Comparison of ENCODE assay signal across 9 cellular contexts in genomic region chrX:51894697-51895336, GRCh38. TPM values are rescaled to one million over a fixed set of nuclear protein-coding genes. Genes with fewer than 3 reads are reported as not detected.
A peak's percentile ranks its signal among the peaks of the same experiment; 100 is the strongest.
DNase-seq lines count a peak whose midpoint lies in the region; TF ChIP-seq lines count a peak whose summit lies in the region.
"Had no signal": no experiment of that assay in that cellular context is flagged by ENCODE, and none has a peak within 500 bp of the region (broad histone marks: within the 10 kb centered on the region; RNA-seq: fewer than 3 reads in every experiment).

No MANE protein-coding gene starts in this region.

- DNase-seq in T-helper 1 cell (no peak), HEK293T (ENCODE audit: extremely low spot score) (peak; percentile 12), NCI-H69 (lab: John Stamatoyannopoulos, UW) (peak; percentile 6), midbrain (lab: John Stamatoyannopoulos, UW) (peak; percentile 6), vagina (ENCODE audit: extremely low spot score in 2 of 2) (no peak), NCI-H2029 (lab: John Stamatoyannopoulos, UW) (no peak)

- no peaks in the 10 kb centered on the region for H3K27me3 Mint-ChIP-seq in T-helper 1 cell treated with Interleukin-12 subunit alpha and Interleukin-12 subunit beta and Interleukin-4 antibody, amounts not matched to agents 30 μg/mL and 1 μg/mL, for 36 hours (ENCODE audit: low read depth)

- H3K27ac ChIP-seq in ectodermal cell (ENCODE audit: insufficient read depth, low read depth, low read length, poor library complexity, severe bottlenecking) (peak overlapping the region; percentile 50), vagina (peak overlapping the region; percentile 74)
- H3K27ac ChIP-seq: epithelial cell of prostate had no signal

- H3K36me3 Mint-ChIP-seq in T-helper 1 cell treated with Interleukin-12 subunit alpha and Interleukin-12 subunit beta and Interleukin-4 antibody, amounts not matched to agents 30 μg/mL and 1 μg/mL, for 36 hours (ENCODE audit: low read depth), result peaks cover 5% of the 10 kb centered on the region

- TF ChIP-seq POLR2A in vagina (IDR thresholded peaks at IDR 0.05), result no peak

- H3K4me3 ChIP-seq in ectodermal cell (ENCODE audit: insufficient read depth, low read depth, low read length), result peak overlapping the region; percentile 63
- peak overlapping the region; percentile 44 to 53 for H3K4me3 ChIP-seq in vagina

- CTCF ChIA-PET in HEK293T (lab: Yijun Ruan, JAX), result no interaction called here

- H3K36me3 ChIP-seq in ectodermal cell (ENCODE audit: control insufficient read depth, insufficient read depth, low read length) (peaks cover 21% of the 10 kb centered on the region), vagina (peaks cover 0 to 5% of the 10 kb centered on the region in 2 donors)

- TF ChIP-seq CTCF in vagina (IDR thresholded peaks at IDR 0.05), result no peak

- H3K4me1 ChIP-seq in ectodermal cell (ENCODE audit: control insufficient read depth, insufficient read depth, low read length), result peaks cover 21% of the 10 kb centered on the region
- peaks cover 17% of the 10 kb centered on the region for H3K4me1 ChIP-seq in vagina

- peak overlapping the region; percentile 46 for H3K27ac Mint-ChIP-seq in T-helper 1 cell treated with Interleukin-12 subunit alpha and Interleukin-12 subunit beta and Interleukin-4 antibody, amounts not matched to agents 30 μg/mL and 1 μg/mL, for 36 hours

- H3K27me3 ChIP-seq in ectodermal cell (ENCODE audit: control insufficient read depth, insufficient read depth, low read length, poor library complexity, severe bottlenecking) (no peaks in the 10 kb centered on the region), vagina (no peaks in the 10 kb centered on the region)

- peaks cover 15% of the 10 kb centered on the region for H3K4me1 Mint-ChIP-seq in T-helper 1 cell treated with Interleukin-12 subunit alpha and Interleukin-12 subunit beta and Interleukin-4 antibody, amounts not matched to agents 30 μg/mL and 1 μg/mL, for 36 hours (ENCODE audit: low read depth)

- WGBS in ectodermal cell, 2 experiments, result 5 to 7% methylated on average over 23 to 25 of the region's 25 CpGs

- no peaks in the 10 kb centered on the region for H3K9me3 Mint-ChIP-seq in T-helper 1 cell treated with Interleukin-12 subunit alpha and Interleukin-12 subunit beta and Interleukin-4 antibody, amounts not matched to agents 30 μg/mL and 1 μg/mL, for 36 hours

- intact Hi-C loops in vagina (cut with DNase I), result no loop called here

- POLR2A ChIA-PET in HEK293T (lab: Yijun Ruan, JAX), result no interaction called here

- H3K9me3 ChIP-seq in ectodermal cell (ENCODE audit: control insufficient read depth, low read length) (no peaks in the 10 kb centered on the region), vagina (no peaks in the 10 kb centered on the region)

- H3K4me3 Mint-ChIP-seq in T-helper 1 cell treated with Interleukin-12 subunit alpha and Interleukin-12 subunit beta and Interleukin-4 antibody, amounts not matched to agents 30 μg/mL and 1 μg/mL, for 36 hours, result peak overlapping the region; percentile 97

TF ChIP-seq in HEK293T, 16 proteins besides CTCF, POLR2A, EP300 and RAD21:
- TF ChIP-seq CTBP1 (IDR thresholded peaks at IDR 0.05; ENCODE audit: borderline replicate concordance) (no peak), FOXA1 (IDR thresholded peaks at IDR 0.05) (no peak), SP1 (IDR thresholded peaks at IDR 0.05) (no peak), LEF1 (IDR thresholded peaks at IDR 0.05; ENCODE audit: borderline replicate concordance) (no peak)
TF ChIP-seq in HEK293T: peak in this region for 0.

RNA-seq across cellular contexts. Expression of gene MAGED1, which starts 1.4 kb away (rescaled TPM):
- 301 TPM for polyA plus RNA-seq in ectodermal cell (2013, experiment 1 of 4)
- polyA plus RNA-seq in ectodermal cell (2013, experiment 2 of 4), result 303 TPM
- polyA plus RNA-seq in ectodermal cell (2013, experiment 3 of 4), result 261 TPM
- 305 TPM for polyA plus RNA-seq in ectodermal cell (2013, experiment 4 of 4)
- 50.1 TPM for total RNA-seq in vagina

Comparison
In these comparisons a context has a peak if more than half of its experiments do, and no peak if none do; other contexts are left out.
1. DNase-seq: peak in HEK293T (single experiment), NCI-H69 (single experiment) and midbrain (single experiment); none in T-helper 1 cell (0 of 5), vagina (0 of 2) and NCI-H2029 (single experiment).